In genomic region chr15:98801234-98801561, GRCh38 we compare ENCODE assay signal across 11 cellular contexts.
DNase-seq lines count a peak whose midpoint lies in the region; ATAC-seq, FAIRE-seq and TF ChIP-seq lines count a peak whose summit lies in the region.
"Had no signal": no experiment of that assay in that cellular context is flagged by ENCODE, and none has a peak within 500 bp of the region (broad histone marks: within the 10 kb centered on the region; RNA-seq: fewer than 3 reads in every experiment).

No MANE protein-coding gene starts in this region.

- H3K27me3 ChIP-seq in astrocyte (ENCODE audit: insufficient read depth, low read length): no peaks in the 10 kb centered on the region
- no peaks in the 10 kb centered on the region for H3K27me3 ChIP-seq in muscle layer of colon (ENCODE audit: control insufficient read depth in 1 of 2, insufficient read depth in 2 of 2, low read length in 2 of 2)
- no peaks in the 10 kb centered on the region for H3K27me3 ChIP-seq in aorta (ENCODE audit: control insufficient read depth in 1 of 2, insufficient read depth in 2 of 2, low read length in 1 of 2)

- ATAC-seq in HG02973 (IDR thresholded peaks at IDR 0.05; ENCODE audit: unreplicated experiment) (no peak), aorta (ENCODE audit: low FRiP score) (no peak)

- CTCF ChIA-PET in AG04449 (lab: Yijun Ruan, JAX): interaction anchor here (0.7 to 1.7 kb wide), 2 partner anchors 9 to 14 kb away, joined by 3 to 6 read pairs; no protein-coding TSS in a partner anchor

- H3K36me3 Mint-ChIP-seq in astrocyte (ENCODE audit: low read depth, unreplicated experiment): peaks cover 2% of the 10 kb centered on the region

- H3K4me3 Mint-ChIP-seq in astrocyte (ENCODE audit: unreplicated experiment): peak overlapping the region; percentile 78

- H3K4me2 ChIP-seq in astrocyte (ENCODE audit: low read length): peak overlapping the region; percentile 66

- FAIRE-seq in astrocyte (lab: Jason Lieb, UNC) (no peak), RCC 7860 (lab: Jason Lieb, UNC) (no peak)
- FAIRE-seq: H54 had no signal

- peaks cover 98% of the 10 kb centered on the region for H3K79me2 ChIP-seq in astrocyte (ENCODE audit: insufficient read depth, low read length)

- H4K20me1 ChIP-seq in astrocyte (ENCODE audit: insufficient read depth, low read length): peaks cover 97% of the 10 kb centered on the region

- H3K9me3 Mint-ChIP-seq in astrocyte (ENCODE audit: unreplicated experiment): no peaks in the 10 kb centered on the region
- H3K9me3 Mint-ChIP-seq: activated T-helper 2 cell treated with anti-CD3 and anti-CD28 coated beads, Interferon-gamma antibody, Interleukin-2, Interleukin-4, amounts not matched to agents 10 μg/mL and 5 μg/mL and 100 μg/mL, durations not matched to agents 14 hours and 24 hours and 36 hours had no signal

- WGBS in aorta, 2 donors: 72 to 74% methylated on average over 6 of the region's 6 CpGs

- TF ChIP-seq CTCF in AG04449 (IDR thresholded peaks at IDR 0.05; ENCODE audit: insufficient read depth, low read length, missing control alignments): no peak
- no peak for TF ChIP-seq CTCF in astrocyte (IDR thresholded peaks at IDR 0.05; ENCODE audit: insufficient read depth, low read depth, low read length)

- H3K4me3 ChIP-seq in AG04449 (ENCODE audit: low read depth, low read length): peak overlapping the region; percentile 16
- no peak overlapping the region for H3K4me3 ChIP-seq in astrocyte (ENCODE audit: insufficient read depth, low read depth, low read length)
- H3K4me3 ChIP-seq in muscle layer of colon (ENCODE audit: low read depth in 1 of 2, low read length in 2 of 2): no peak overlapping the region
- H3K4me3 ChIP-seq in aorta (ENCODE audit: low read length in 2 of 2): no peak overlapping the region

- peaks cover 70% of the 10 kb centered on the region for H3K4me1 Mint-ChIP-seq in astrocyte (ENCODE audit: low read depth, unreplicated experiment)

- no peaks in the 10 kb centered on the region for H3K27me3 Mint-ChIP-seq in astrocyte (ENCODE audit: low read depth, unreplicated experiment)

- H3K9me3 ChIP-seq in KOPT-K1 (ENCODE audit: insufficient read depth, low read length, poor library complexity, severe bottlenecking): no peaks in the 10 kb centered on the region
- H3K9me3 ChIP-seq in astrocyte (ENCODE audit: insufficient read depth, low read depth, low read length): no peaks in the 10 kb centered on the region
- no peaks in the 10 kb centered on the region for H3K9me3 ChIP-seq in muscle layer of colon (ENCODE audit: low read length)
- no peaks in the 10 kb centered on the region for H3K9me3 ChIP-seq in aorta (ENCODE audit: control insufficient read depth, low read length)

- H3K36me3 ChIP-seq in KOPT-K1 (ENCODE audit: insufficient read depth, low read length) (no peaks in the 10 kb centered on the region), astrocyte (ENCODE audit: insufficient read depth, low read length) (no peaks in the 10 kb centered on the region), muscle layer of colon (ENCODE audit: insufficient read depth, low read length) (no peaks in the 10 kb centered on the region), aorta (ENCODE audit: control insufficient read depth in 1 of 2, insufficient read depth in 2 of 2, low read length in 1 of 2) (no peaks in the 10 kb centered on the region)

- H3K27ac Mint-ChIP-seq in astrocyte (ENCODE audit: unreplicated experiment): peak overlapping the region; percentile 97
- H3K27ac Mint-ChIP-seq: activated T-helper 2 cell treated with anti-CD3 and anti-CD28 coated beads, Interferon-gamma antibody, Interleukin-2, Interleukin-4, amounts not matched to agents 10 μg/mL and 5 μg/mL and 100 μg/mL, durations not matched to agents 14 hours and 24 hours and 36 hours had no signal

- intact Hi-C loops in aorta (cut with DNase I): no loop called here

- no peak for DNase-seq in AG04449 (ENCODE audit: low read depth, low spot score)
- no peak for DNase-seq in astrocyte (ENCODE audit: low read depth)
- DNase-seq in RCC 7860 (ENCODE audit: low spot score): no peak
- DNase-seq in NOMO-1 treated with dmso at 0.1 percent for 144 hours (lab: John Stamatoyannopoulos, UW; ENCODE audit: unreplicated experiment): no peak
- DNase-seq in aorta: no peak
- DNase-seq: NK-92 treated with Interleukin-12 subunit alpha and Interleukin-12 subunit beta, amount 100 ng/mL, for 24 hours had no signal

- POLR2A ChIA-PET in AG04449 (lab: Yijun Ruan, JAX): no interaction called here

- H3K4me1 ChIP-seq in astrocyte (ENCODE audit: insufficient read depth, low read length): peaks cover 41% of the 10 kb centered on the region
- H3K4me1 ChIP-seq in muscle layer of colon (ENCODE audit: insufficient read depth, low read length): peaks cover 59% of the 10 kb centered on the region
- H3K4me1 ChIP-seq in aorta (ENCODE audit: control insufficient read depth in 1 of 2, insufficient read depth in 2 of 2, low read length in 2 of 2): peaks cover 5 to 24% of the 10 kb centered on the region in 2 donors

- H2AFZ ChIP-seq in astrocyte (ENCODE audit: low read depth, low read length): no peak overlapping the region

- H3K9ac ChIP-seq in astrocyte (ENCODE audit: low read length): peak overlapping the region; percentile 19
- H3K9ac ChIP-seq in muscle layer of colon (ENCODE audit: low read length): no peak overlapping the region

- H3K27ac ChIP-seq in KOPT-K1 (ENCODE audit: low read depth, low read length, poor library complexity, severe bottlenecking): peak overlapping the region; percentile 43
- H3K27ac ChIP-seq in astrocyte (ENCODE audit: low read depth, low read length): no peak overlapping the region
- H3K27ac ChIP-seq in muscle layer of colon (ENCODE audit: low read depth, low read length): peak overlapping the region; percentile 6
- H3K27ac ChIP-seq in aorta (ENCODE audit: low read depth in 1 of 2, low read length in 2 of 2): peak overlapping the region in 1 of 2 donors; percentile 7
